In the genomic region with DNA sequence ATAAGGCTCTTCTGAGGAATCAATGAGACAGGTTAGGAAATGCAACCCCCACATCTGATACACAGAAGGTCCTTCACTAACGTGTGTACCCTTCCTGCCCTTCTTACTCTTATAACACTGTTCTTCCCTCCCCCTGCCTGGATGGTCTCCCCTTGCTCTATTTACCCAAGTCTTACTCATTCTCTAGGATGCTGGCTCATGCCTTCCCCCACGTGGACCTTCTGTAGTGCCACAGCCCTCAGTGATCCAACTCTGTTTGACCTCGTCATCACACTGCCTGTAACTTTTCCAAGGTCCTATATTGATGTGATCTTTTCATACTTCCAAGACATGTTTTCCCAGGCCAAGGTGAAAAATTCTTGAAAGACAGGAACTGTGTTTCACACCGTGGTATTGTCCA, we compare ENCODE assay signal across 23 cellular contexts.
DNase-seq lines count a peak whose midpoint lies in the region; ATAC-seq and TF ChIP-seq lines count a peak whose summit lies in the region.
"Had no signal": no experiment of that assay in that cellular context is flagged by ENCODE, and none has a peak within 500 bp of the region (broad histone marks: within the 10 kb centered on the region; RNA-seq: fewer than 3 reads in every experiment).

No MANE protein-coding gene starts in this region.

- no peak overlapping the region for H2AFZ ChIP-seq in hepatocyte

- intact Hi-C loops in Panc1 (cut with micrococcal nuclease; ENCODE audit: unreplicated experiment): no loop called here

- H4K5ac ChIP-seq in mesendoderm (ENCODE audit: low read length): no peak overlapping the region

- CTCF ChIA-PET in Panc1 (lab: Charles Lee): no interaction called here

- no peaks in the 10 kb centered on the region for H3K9me2 ChIP-seq in hepatocyte (replicated peaks; ENCODE audit: insufficient read depth)

- in situ Hi-C loops in Panc1 (cut with HindIII; ENCODE audit: low pct_unique_long_range_greater_than_20kb, low sequenced_read_pairs): no loop called here

- H3K79me2 ChIP-seq in mesendoderm (ENCODE audit: control insufficient read depth, insufficient read depth, low read length) (no peaks in the 10 kb centered on the region), hepatocyte (peaks cover 3% of the 10 kb centered on the region)

- H3K36me3 ChIP-seq in Panc1 (ENCODE audit: control insufficient read depth, insufficient read depth, low read length): no peaks in the 10 kb centered on the region
- H3K36me3 ChIP-seq in mesendoderm (ENCODE audit: control insufficient read depth, insufficient read depth, low read length): no peaks in the 10 kb centered on the region
- no peaks in the 10 kb centered on the region for H3K36me3 ChIP-seq in hepatocyte (replicated peaks; ENCODE audit: insufficient read depth, low read depth)
- H3K36me3 ChIP-seq: BLaER1 treated with 17β-estradiol and CSF1 and Interleukin-3, amounts not matched to agents 10 nM and 100 nM had no signal

- H3K4me3 ChIP-seq in Panc1 (ENCODE audit: low read depth in 2 of 2, low read length in 2 of 2) (no peak overlapping the region), mesendoderm (ENCODE audit: low read length) (no peak overlapping the region), hepatocyte (no peak overlapping the region)
- H3K4me3 ChIP-seq: BLaER1 treated with 17β-estradiol and CSF1 and Interleukin-3, amounts not matched to agents 10 nM and 100 nM; pancreas; right lobe of liver; tibial nerve had no signal

- H3K27ac ChIP-seq in Panc1 (ENCODE audit: low read length): no peak overlapping the region
- peak overlapping the region; percentile 20 for H3K27ac ChIP-seq in caudate nucleus (ENCODE audit: low read depth, low read length)
- no peak overlapping the region for H3K27ac ChIP-seq in mesendoderm (ENCODE audit: low read depth, low read length)
- H3K27ac ChIP-seq in hepatocyte: no peak overlapping the region
- H3K27ac ChIP-seq: BLaER1 treated with 17β-estradiol and CSF1 and Interleukin-3, amounts not matched to agents 10 nM and 100 nM; pancreas; right lobe of liver had no signal

- no CpG with 5 or more reads among the region's 4 CpGs for WGBS in mesendoderm (ENCODE audit: extremely low coverage, insufficient coverage, low lambda C conversion rate)
- WGBS in hepatocyte (ENCODE audit: low lambda C conversion rate, missing lambda C conversion rate): 67% methylated on average over 4 of the region's 4 CpGs

- no peak overlapping the region for H2BK120ac ChIP-seq in mesendoderm (ENCODE audit: low read depth, low read length)

- BruUV-seq in Panc1 (replicated peaks; lab: Mats Ljungman, UMichigan): no TSS peak

- H3K79me1 ChIP-seq in mesendoderm (ENCODE audit: low read length): no peaks in the 10 kb centered on the region

- no peak overlapping the region for H2BK15ac ChIP-seq in mesendoderm (replicated peaks; ENCODE audit: low read depth)

- H4K20me1 ChIP-seq in hepatocyte (ENCODE audit: insufficient read depth, poor library complexity, severe bottlenecking): no peaks in the 10 kb centered on the region
- H4K20me1 ChIP-seq: BLaER1 treated with 17β-estradiol and CSF1 and Interleukin-3, amounts not matched to agents 10 nM and 100 nM had no signal

- H3K23ac ChIP-seq in mesendoderm (ENCODE audit: low read length): no peak overlapping the region

- H3K9ac ChIP-seq in mesendoderm (ENCODE audit: low read length): no peak overlapping the region
- H3K9ac ChIP-seq: BLaER1 treated with 17β-estradiol and CSF1 and Interleukin-3, amounts not matched to agents 10 nM and 100 nM had no signal

- H3K9me3 ChIP-seq in Panc1 (ENCODE audit: control insufficient read depth, insufficient read depth, low read depth, low read length) (no peaks in the 10 kb centered on the region), hepatocyte (ENCODE audit: low read depth) (no peaks in the 10 kb centered on the region)
- H3K9me3 ChIP-seq: BLaER1 treated with 17β-estradiol and CSF1 and Interleukin-3, amounts not matched to agents 10 nM and 100 nM; pancreas; right lobe of liver; tibial nerve had no signal

- DNase-seq in Daoy (ENCODE audit: low read depth) (peak; percentile 39), Panc1 (ENCODE audit: low read depth, low spot score) (peak; percentile 10), caudate nucleus (lab: John Stamatoyannopoulos, UW) (no peak), mesendoderm (no peak), RPMI8226 (no peak), NCI-H446 (lab: John Stamatoyannopoulos, UW) (no peak), GM20000 (ENCODE audit: low spot score) (no peak), hepatocyte (ENCODE audit: low spot score) (no peak)
- DNase-seq: amniotic stem cell; effector CD8-positive, alpha-beta T cell; NCI-H1105; NCI-H2029 treated with DMSO at 0.1 percent for 48 hours; NCI-H2227 treated with DMSO at 0.1 percent for 48 hours; NCI-H774; pancreas; right lobe of liver; stimulated activated CD4-positive, alpha-beta T cell treated with anti-CD3 and anti-CD28 coated beads, Interleukin-15, amount 100 ng/mL, for 24 hours had no signal

- H2BK5ac ChIP-seq in mesendoderm (ENCODE audit: low read length): no peak overlapping the region

- no peak overlapping the region for H2AK5ac ChIP-seq in mesendoderm (ENCODE audit: low read length)

- POLR2A ChIA-PET in Panc1 (lab: Charles Lee): no interaction called here

- H3K27me3 ChIP-seq in Panc1 (ENCODE audit: control insufficient read depth, insufficient read depth, low read length) (no peaks in the 10 kb centered on the region), mesendoderm (ENCODE audit: insufficient read depth, low read length, poor library complexity) (no peaks in the 10 kb centered on the region), hepatocyte (no peaks in the 10 kb centered on the region)
- H3K27me3 ChIP-seq: BLaER1 treated with 17β-estradiol and CSF1 and Interleukin-3, amounts not matched to agents 10 nM and 100 nM; pancreas; right lobe of liver; tibial nerve had no signal

- no peak for ATAC-seq in Panc1
- ATAC-seq: activated CD4-positive, CD25-positive, alpha-beta regulatory T cell treated with anti-CD3 and anti-CD28 coated beads, Interleukin-2, amount 50 U/mL, for 24 hours; esophagus mucosa; HCT116; left lobe of liver; pancreas had no signal

- no peak overlapping the region for H4K8ac ChIP-seq in mesendoderm (ENCODE audit: low read depth, low read length)

- TF ChIP-seq CTCF in Panc1 (IDR thresholded peaks at IDR 0.05) (no peak), GM20000 (IDR thresholded peaks at IDR 0.05; ENCODE audit: extremely low read depth, missing control alignments) (no peak), hepatocyte (IDR thresholded peaks at IDR 0.05; ENCODE audit: poor library complexity) (no peak)

- H3K4me1 ChIP-seq in Panc1 (ENCODE audit: control insufficient read depth, insufficient read depth, low read length) (no peaks in the 10 kb centered on the region), mesendoderm (ENCODE audit: control insufficient read depth, low read depth, low read length) (peaks cover 3% of the 10 kb centered on the region), hepatocyte (ENCODE audit: insufficient read depth) (peaks cover 14% of the 10 kb centered on the region)

- peak overlapping the region; percentile 12 for H3K56ac ChIP-seq in mesendoderm (ENCODE audit: low read length)

- H3K4me2 ChIP-seq in mesendoderm (ENCODE audit: low read length) (no peak overlapping the region), hepatocyte (no peak overlapping the region)

- no peak overlapping the region for H3K4ac ChIP-seq in mesendoderm (ENCODE audit: low read depth, low read length)

- no peak overlapping the region for H3K18ac ChIP-seq in mesendoderm (ENCODE audit: low read length)

Comparison
In these comparisons a context has a peak if more than half of its experiments do, and no peak if none do; other contexts are left out.
1. DNase-seq: peak in Daoy (single experiment) and Panc1 (single experiment); none in caudate nucleus (0 of 61), mesendoderm (single experiment), RPMI8226 (single experiment), NCI-H446 (0 of 2), GM20000 (single experiment) and hepatocyte (single experiment).